8 cellular contexts compared by ENCODE assay signal in the genomic region with DNA sequence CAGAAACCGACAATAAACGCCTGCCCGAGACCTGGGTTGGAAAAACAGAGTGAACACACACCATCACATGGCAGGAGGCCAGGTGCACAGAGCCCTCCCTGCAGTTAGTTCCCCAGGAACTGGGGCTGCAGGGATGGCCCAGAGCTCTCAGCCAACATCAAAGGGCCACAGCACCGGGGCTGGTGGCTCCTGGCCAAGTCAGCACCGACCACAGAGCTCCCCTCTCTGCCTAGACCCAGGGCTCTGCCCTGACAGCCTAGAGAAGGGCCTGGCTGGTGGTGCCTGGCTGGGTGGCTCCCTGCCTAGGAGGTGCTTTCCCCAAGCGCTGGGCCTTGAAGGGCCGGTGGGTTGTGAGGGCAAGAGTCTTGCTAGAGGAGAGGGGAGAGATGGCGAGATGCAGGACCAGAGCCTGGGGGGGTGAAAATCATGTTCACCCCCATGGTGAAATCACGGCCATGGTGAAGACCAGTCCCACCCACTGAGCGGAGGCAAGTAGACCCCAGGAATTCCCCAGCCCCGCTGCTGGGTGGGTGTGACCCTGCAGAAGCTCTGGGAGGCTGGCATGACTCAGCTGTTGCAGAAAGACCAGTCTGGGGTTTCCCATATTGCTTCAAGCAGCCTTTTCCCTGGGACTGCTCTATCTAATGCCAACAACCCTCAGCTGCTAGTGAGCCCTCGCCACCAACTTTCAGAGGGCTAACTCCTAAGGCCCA. TPM values are rescaled to one million over a fixed set of nuclear protein-coding genes. Genes with fewer than 3 reads are reported as not detected.
DNase-seq lines count a peak whose midpoint lies in the region; ATAC-seq lines count a peak whose summit lies in the region.

No MANE protein-coding gene starts in this region.

- H3K4me3 Mint-ChIP-seq in activated CD8-positive, alpha-beta memory T cell treated with anti-CD3 and anti-CD28 coated beads, Interleukin-2, amount 10 ng/mL, durations not matched to agents 7 days and 5 days, result no peak overlapping the region
- peak overlapping the region in 2 of 4 donors; percentile 47 to 83 for H3K4me3 Mint-ChIP-seq in IgD-negative memory B cell

- H3K36me3 Mint-ChIP-seq in activated CD8-positive, alpha-beta memory T cell treated with anti-CD3 and anti-CD28 coated beads, Interleukin-2, amount 10 ng/mL, durations not matched to agents 7 days and 5 days, result peaks cover 5% of the 10 kb centered on the region
- peaks cover 1% of the 10 kb centered on the region for H3K36me3 Mint-ChIP-seq in IgD-negative memory B cell

- H3K27ac Mint-ChIP-seq in activated CD8-positive, alpha-beta memory T cell treated with anti-CD3 and anti-CD28 coated beads, Interleukin-2, amount 10 ng/mL, durations not matched to agents 7 days and 5 days, result no peak overlapping the region
- H3K27ac Mint-ChIP-seq in IgD-negative memory B cell, result peak overlapping the region; percentile 84 to 93 (median 86)

- no peaks in the 10 kb centered on the region for H3K9me3 Mint-ChIP-seq in activated CD8-positive, alpha-beta memory T cell treated with anti-CD3 and anti-CD28 coated beads, Interleukin-2, amount 10 ng/mL, durations not matched to agents 7 days and 5 days (ENCODE audit: low read depth)
- no peaks in the 10 kb centered on the region for H3K9me3 Mint-ChIP-seq in IgD-negative memory B cell

- H3K4me1 Mint-ChIP-seq in activated CD8-positive, alpha-beta memory T cell treated with anti-CD3 and anti-CD28 coated beads, Interleukin-2, amount 10 ng/mL, durations not matched to agents 7 days and 5 days, result peaks cover 44% of the 10 kb centered on the region
- H3K4me1 Mint-ChIP-seq in IgD-negative memory B cell, result peaks cover 28 to 32% (median 31%) of the 10 kb centered on the region in 3 donors

- CTCF ChIA-PET in activated CD8-positive, alpha-beta memory T cell treated with anti-CD3 and anti-CD28 coated beads, Interleukin-2, amount 10 ng/mL, durations not matched to agents 7 days and 5 days (lab: Charles Lee), result interaction anchor here (0.9 kb wide), 1 partner anchor 39 kb away, joined by 3 read pairs; no protein-coding TSS in a partner anchor

- H3K27me3 Mint-ChIP-seq in activated CD8-positive, alpha-beta memory T cell treated with anti-CD3 and anti-CD28 coated beads, Interleukin-2, amount 10 ng/mL, durations not matched to agents 7 days and 5 days, result peaks cover 5% of the 10 kb centered on the region
- H3K27me3 Mint-ChIP-seq in IgD-negative memory B cell, result no peaks in the 10 kb centered on the region

- no peak overlapping the region for H3K27ac ChIP-seq in epithelial cell of prostate

- peak; percentile 86 for DNase-seq in activated CD8-positive, alpha-beta memory T cell treated with anti-CD3 and anti-CD28 coated beads for 24 hours
- DNase-seq in activated CD8-positive, alpha-beta memory T cell treated with anti-CD3 and anti-CD28 coated beads, Interleukin-2, amount 10 ng/mL, durations not matched to agents 7 days and 5 days, result no peak
- DNase-seq in activated CD4-positive, alpha-beta T cell treated with anti-CD3 and anti-CD28 coated beads, Interleukin-2, amount 50 U/mL, for 24 hours (ENCODE audit: low read depth in 1 of 2, low spot score in 1 of 2), result peak; percentile 30 to 60
- DNase-seq in epithelial cell of prostate (ENCODE audit: low read depth, low spot score) (peak; percentile 54), NCI-H2227 (lab: John Stamatoyannopoulos, UW; ENCODE audit: unreplicated experiment) (no peak)
- DNase-seq in stimulated activated CD4-positive, alpha-beta T cell treated with anti-CD3 and anti-CD28 coated beads, Interleukin-4, amount 100 ng/mL, for 24 hours, result peak; percentile 76

- ATAC-seq in activated CD8-positive, alpha-beta memory T cell treated with anti-CD3 and anti-CD28 coated beads, Interleukin-2, amount 10 ng/mL, durations not matched to agents 7 days and 5 days, result no peak
- ATAC-seq in HG02885 (IDR thresholded peaks at IDR 0.05; ENCODE audit: poor library complexity, unreplicated experiment), result no peak

RNA-seq across cellular contexts. Expression of a gene that starts 7.2 kb away (rescaled TPM):
- total RNA-seq in activated CD8-positive, alpha-beta memory T cell treated with anti-CD3 and anti-CD28 coated beads, Interleukin-2, amount 10 ng/mL, durations not matched to agents 7 days and 5 days, result 10 to 100 TPM; 16.4 to 29.2 TPM
- 40.9 TPM for polyA plus RNA-seq in IgD-negative memory B cell

Comparison
In these comparisons a context has a peak if more than half of its experiments do, and no peak if none do; other contexts are left out.
1. DNase-seq: peak in activated CD8-positive, alpha-beta memory T cell treated with anti-CD3 and anti-CD28 coated beads for 24 hours (single experiment), activated CD4-positive, alpha-beta T cell treated with anti-CD3 and anti-CD28 coated beads, Interleukin-2, amount 50 U/mL, for 24 hours (2 of 2), epithelial cell of prostate (single experiment) and stimulated activated CD4-positive, alpha-beta T cell treated with anti-CD3 and anti-CD28 coated beads, Interleukin-4, amount 100 ng/mL, for 24 hours (single experiment); none in activated CD8-positive, alpha-beta memory T cell treated with anti-CD3 and anti-CD28 coated beads, Interleukin-2, amount 10 ng/mL, durations not matched to agents 7 days and 5 days (single experiment) and NCI-H2227 (single experiment).